8 cellular contexts compared by ENCODE assay signal in genomic region chr11:57711414-57712255, GRCh38. TPM values are rescaled to one million over a fixed set of nuclear protein-coding genes. Genes with fewer than 3 reads are reported as not detected.
DNase-seq lines count a peak whose midpoint lies in the region; ATAC-seq and TF ChIP-seq lines count a peak whose summit lies in the region.

Gene MED19, minus strand, starts transcription at chr11:57712215. Its CDS starts 36 bp downstream, at chr11:57712179.

- H3K4me1 ChIP-seq in upper lobe of right lung, result peaks cover 31% of the 10 kb centered on the region

- ATAC-seq in Right ventricle myocardium superior (ENCODE audit: poor library complexity) (peak; percentile 65), upper lobe of right lung (peak; percentile 81)

- peaks cover 3% of the 10 kb centered on the region for H3K27me3 Mint-ChIP-seq in HFFc6 (ENCODE audit: insufficient read depth)
- no peaks in the 10 kb centered on the region for H3K27me3 Mint-ChIP-seq in activated naive CD8-positive, alpha-beta T cell treated with anti-CD3 and anti-CD28 coated beads for 36 hours

- DNase-seq in GM04503 (ENCODE audit: low read depth), result peak; percentile 34
- DNase-seq in HFFc6, result peak; percentile 73
- DNase-seq in NAMALWA (ENCODE audit: low spot score), result peak; percentile 87
- peak; percentile 71 for DNase-seq in SKM-1 (lab: John Stamatoyannopoulos, UW; ENCODE audit: unreplicated experiment)
- peak; percentile 78 for DNase-seq in activated naive CD8-positive, alpha-beta T cell treated with anti-CD3 and anti-CD28 coated beads for 36 hours
- peak; percentile 84 for DNase-seq in Right ventricle myocardium superior
- DNase-seq in posterior cingulate gyrus, result peak in 8 of 10 donors; percentile 53 to 97 (median 82)
- DNase-seq in upper lobe of right lung, result peak; percentile 90

- no peaks in the 10 kb centered on the region for H3K27me3 ChIP-seq in upper lobe of right lung

- peak within 1 kb of the TSS; percentile 90 for H3K27ac ChIP-seq in upper lobe of right lung

- intact Hi-C loops in Right ventricle myocardium superior (cut with DNase I), result no loop called here
- intact Hi-C loops in posterior cingulate gyrus (cut with DNase I), result loop anchor here (2.0 to 5.0 kb wide), 4 partner anchors 29 to 89 kb away; partner anchors contain the start of genes CTNND1 and SELENOH
- intact Hi-C loops in upper lobe of right lung (cut with DNase I), result no loop called here

- H3K4me3 Mint-ChIP-seq in HFFc6, result peak within 1 kb of the TSS; percentile 99
- H3K4me3 Mint-ChIP-seq in activated naive CD8-positive, alpha-beta T cell treated with anti-CD3 and anti-CD28 coated beads for 36 hours, result peak within 1 kb of the TSS; percentile 94

- H3K4me1 Mint-ChIP-seq in HFFc6 (ENCODE audit: low read depth), result peaks cover 41% of the 10 kb centered on the region
- peaks cover 45% of the 10 kb centered on the region for H3K4me1 Mint-ChIP-seq in activated naive CD8-positive, alpha-beta T cell treated with anti-CD3 and anti-CD28 coated beads for 36 hours

- H3K27ac Mint-ChIP-seq in HFFc6, result peak within 1 kb of the TSS; percentile 91
- peak within 1 kb of the TSS; percentile 95 for H3K27ac Mint-ChIP-seq in activated naive CD8-positive, alpha-beta T cell treated with anti-CD3 and anti-CD28 coated beads for 36 hours

- no peaks in the 10 kb centered on the region for H3K9me3 ChIP-seq in upper lobe of right lung

- no peaks in the 10 kb centered on the region for H3K36me3 ChIP-seq in upper lobe of right lung

- H3K4me3 ChIP-seq in upper lobe of right lung, result peak within 1 kb of the TSS; percentile 82

- no peaks in the 10 kb centered on the region for H3K9me3 Mint-ChIP-seq in HFFc6
- H3K9me3 Mint-ChIP-seq in activated naive CD8-positive, alpha-beta T cell treated with anti-CD3 and anti-CD28 coated beads for 36 hours, result no peaks in the 10 kb centered on the region

- peaks cover 14% of the 10 kb centered on the region for H3K36me3 Mint-ChIP-seq in HFFc6 (ENCODE audit: low read depth)
- peaks cover 9% of the 10 kb centered on the region for H3K36me3 Mint-ChIP-seq in activated naive CD8-positive, alpha-beta T cell treated with anti-CD3 and anti-CD28 coated beads for 36 hours

- TF ChIP-seq CTCF in HFFc6 (IDR thresholded peaks at IDR 0.05), result no peak
- no peak for TF ChIP-seq CTCF in upper lobe of right lung (IDR thresholded peaks at IDR 0.05)

RNA-seq across cellular contexts. Expression of gene MED19, which starts in this region (rescaled TPM):
- total RNA-seq in HFFc6 (2021; fragmentation: NEBNext Ultra II Directional; extraction: Animal tissue kit (Norgen Biotek cat#: 25700)), result 10 to 100 TPM; 19.1 to 22.4 (median 21.8) TPM
- total RNA-seq in activated naive CD8-positive, alpha-beta T cell treated with anti-CD3 and anti-CD28 coated beads for 36 hours, result 10 to 100 TPM; 13.8 to 14.9 TPM
- 7.7 TPM for total RNA-seq in Right ventricle myocardium superior
- 9.6 TPM for total RNA-seq in upper lobe of right lung

Comparison
In these comparisons a context has a peak if more than half of its experiments do, and no peak if none do; other contexts are left out.
1. Peak in every context shown above with its lines: DNase-seq, ATAC-seq, H3K4me3 ChIP-seq and H3K27ac ChIP-seq.
2. DNase-seq: peak in every context shown above with its lines; median percentile 90 in upper lobe of right lung; 87 in NAMALWA; 84 in Right ventricle myocardium superior; 82 in posterior cingulate gyrus; 78 in activated naive CD8-positive, alpha-beta T cell treated with anti-CD3 and anti-CD28 coated beads for 36 hours; 73 in HFFc6; 71 in SKM-1; 34 in GM04503.